Comparison of ENCODE assay signal across 10 cellular contexts in genomic region chr15:81038975-81039607, GRCh38. TPM values are rescaled to one million over a fixed set of nuclear protein-coding genes. Genes with fewer than 3 reads are reported as not detected.
A peak's percentile ranks its signal among the peaks of the same experiment; 100 is the strongest.
DNase-seq lines count a peak whose midpoint lies in the region; FAIRE-seq and TF ChIP-seq lines count a peak whose summit lies in the region.
"Had no signal": no experiment of that assay in that cellular context is flagged by ENCODE, and none has a peak within 500 bp of the region (broad histone marks: within the 10 kb centered on the region; RNA-seq: fewer than 3 reads in every experiment).

No MANE protein-coding gene starts in this region.

- H3K4me3 ChIP-seq in GM12865 (ENCODE audit: low read depth, low read length): no peak overlapping the region

- TF ChIP-seq CTCF in GM12865 (IDR thresholded peaks at IDR 0.05; ENCODE audit: insufficient read depth, low read depth, low read length, missing control alignments): no peak

- peak; percentile 34 for DNase-seq in GM12865 (ENCODE audit: low read depth)
- peak; percentile 54 for DNase-seq in KG1 (lab: John Stamatoyannopoulos, UW)
- DNase-seq in dermis blood vessel endothelial cell: peak; percentile 79
- DNase-seq in lung microvascular endothelial cell (ENCODE audit: low read depth in 2 of 2): peak; percentile 56 to 86
- no peak for DNase-seq in frontal cortex (ENCODE audit: low spot score in 2 of 2)
- no peak for DNase-seq in NCI-H1436 treated with DMSO at 0.1 percent for 48 hours (lab: John Stamatoyannopoulos, UW)
- DNase-seq in stimulated activated CD4-positive, alpha-beta T cell treated with anti-CD3 and anti-CD28 coated beads, Interleukin-4, amount 100 ng/mL, for 24 hours: no peak
- DNase-seq: activated CD4-positive, alpha-beta T cell treated with anti-CD3 and anti-CD28 coated beads, Interleukin-2, amount 50 U/mL, for 4 hours; effector CD4-positive, alpha-beta T cell; NCI-H2107 had no signal

- no peak for FAIRE-seq in frontal cortex (lab: Jason Lieb, UNC)

RNA-seq across cellular contexts. Expression of gene TLNRD1, which starts 38.4 kb away (rescaled TPM):
- total RNA-seq in dermis blood vessel endothelial cell (20.8 and 25.4 TPM in 2 replicates), lung microvascular endothelial cell (7.0 and 9.9 TPM in 2 replicates), frontal cortex (6.1 TPM)

RNA-seq across cellular contexts. Expression of gene MESD, which starts 49.5 kb away (rescaled TPM):
- 17.0 and 24.3 TPM in 2 replicates for total RNA-seq in dermis blood vessel endothelial cell
- total RNA-seq in lung microvascular endothelial cell: 11.6 and 13.3 TPM in 2 replicates
- 12.2 TPM for total RNA-seq in frontal cortex

Comparison
In these comparisons a context has a peak if more than half of its experiments do, and no peak if none do; other contexts are left out.
1. DNase-seq: peak in GM12865 (single experiment), KG1 (single experiment), dermis blood vessel endothelial cell (single experiment) and lung microvascular endothelial cell (2 of 2); none in frontal cortex (0 of 2), NCI-H1436 treated with DMSO at 0.1 percent for 48 hours (single experiment) and stimulated activated CD4-positive, alpha-beta T cell treated with anti-CD3 and anti-CD28 coated beads, Interleukin-4, amount 100 ng/mL, for 24 hours (single experiment).